16 cellular contexts compared by ENCODE assay signal in genomic region chrX:18075603-18076002, GRCh38.
A peak's percentile ranks its signal among the peaks of the same experiment; 100 is the strongest.
DNase-seq lines count a peak whose midpoint lies in the region; ATAC-seq lines count a peak whose summit lies in the region.
"Had no signal": no experiment of that assay in that cellular context is flagged by ENCODE, and none has a peak within 500 bp of the region (broad histone marks: within the 10 kb centered on the region; RNA-seq: fewer than 3 reads in every experiment).

No MANE protein-coding gene starts in this region.

- H3K27me3 Mint-ChIP-seq in stimulated activated naive CD8-positive, alpha-beta T cell treated with anti-CD3 and anti-CD28 coated beads, Interleukin-15, amount 100 ng/mL, for 72 hours = no peaks in the 10 kb centered on the region
- H3K27me3 Mint-ChIP-seq: activated naive CD8-positive, alpha-beta T cell; stimulated activated naive B cell treated with anti-CD40 and anti-IgM and Interleukin-4, amounts not matched to agents 10 μg/mL and 1 μg/mL and 100 μg/mL, for 72 hours had no signal

- no peak overlapping the region for H3K27ac Mint-ChIP-seq in stimulated activated naive CD8-positive, alpha-beta T cell treated with anti-CD3 and anti-CD28 coated beads, Interleukin-15, amount 100 ng/mL, for 72 hours
- H3K27ac Mint-ChIP-seq: activated naive CD8-positive, alpha-beta T cell; CD8-positive, alpha-beta memory T cell; immature natural killer cell; stimulated activated naive B cell treated with anti-CD40 and anti-IgM and Interleukin-4, amounts not matched to agents 10 μg/mL and 1 μg/mL and 100 μg/mL, for 72 hours had no signal

- no peak overlapping the region for H3K4me3 Mint-ChIP-seq in stimulated activated naive CD8-positive, alpha-beta T cell treated with anti-CD3 and anti-CD28 coated beads, Interleukin-15, amount 100 ng/mL, for 72 hours
- H3K4me3 Mint-ChIP-seq: activated naive CD8-positive, alpha-beta T cell; CD8-positive, alpha-beta memory T cell; immature natural killer cell; stimulated activated naive B cell treated with anti-CD40 and anti-IgM and Interleukin-4, amounts not matched to agents 10 μg/mL and 1 μg/mL and 100 μg/mL, for 72 hours had no signal

- ATAC-seq in stimulated activated naive CD8-positive, alpha-beta T cell treated with anti-CD3 and anti-CD28 coated beads, Interleukin-15, amount 100 ng/mL, for 72 hours = no peak
- ATAC-seq: heart left ventricle; SK-N-SH treated with all-trans-retinoic acid at 6 μM for 48 hours; stimulated activated naive B cell treated with anti-CD40 and anti-IgM and Interleukin-4, amounts not matched to agents 10 μg/mL and 1 μg/mL and 100 μg/mL, for 72 hours had no signal

- H3K4me1 Mint-ChIP-seq in stimulated activated naive CD8-positive, alpha-beta T cell treated with anti-CD3 and anti-CD28 coated beads, Interleukin-15, amount 100 ng/mL, for 72 hours = no peaks in the 10 kb centered on the region
- H3K4me1 Mint-ChIP-seq: CD8-positive, alpha-beta memory T cell; immature natural killer cell; stimulated activated naive B cell treated with anti-CD40 and anti-IgM and Interleukin-4, amounts not matched to agents 10 μg/mL and 1 μg/mL and 100 μg/mL, for 72 hours had no signal

- no peaks in the 10 kb centered on the region for H3K9me3 Mint-ChIP-seq in stimulated activated naive CD8-positive, alpha-beta T cell treated with anti-CD3 and anti-CD28 coated beads, Interleukin-15, amount 100 ng/mL, for 72 hours
- H3K9me3 Mint-ChIP-seq: immature natural killer cell had no signal

- peak; percentile 56 for DNase-seq in DMS79 treated with DMSO at 0.1 percent for 48 hours (lab: John Stamatoyannopoulos, UW)
- DNase-seq in NCI-H146 treated with DMSO at 0.1 percent for 48 hours (lab: John Stamatoyannopoulos, UW; ENCODE audit: unreplicated experiment) = peak; percentile 90
- DNase-seq in NCI-H345 treated with DMSO at 0.1 percent for 48 hours (lab: John Stamatoyannopoulos, UW; ENCODE audit: unreplicated experiment) = peak; percentile 85
- DNase-seq in iPS-NIHi7 (ENCODE audit: extremely low spot score) = peak; percentile 31
- no peak for DNase-seq in HPDE6-E6E7 (ENCODE audit: extremely low spot score)
- DNase-seq in DMS114 treated with DMSO at 0.1 percent for 48 hours (lab: John Stamatoyannopoulos, UW; ENCODE audit: unreplicated experiment) = no peak
- no peak for DNase-seq in stimulated activated naive CD8-positive, alpha-beta T cell treated with anti-CD3 and anti-CD28 coated beads, Interleukin-15, amount 100 ng/mL, for 72 hours
- DNase-seq in occipital lobe (lab: John Stamatoyannopoulos, UW) = no peak
- DNase-seq: activated CD4-positive, alpha-beta T cell treated with anti-CD3 and anti-CD28 coated beads for 1 hour; CD8-positive, alpha-beta memory T cell; heart left ventricle; immature natural killer cell; KG1; stimulated activated naive B cell treated with anti-CD40 and anti-IgM and Interleukin-4, amounts not matched to agents 10 μg/mL and 1 μg/mL and 100 μg/mL, for 72 hours had no signal

Comparison
In these comparisons a context has a peak if more than half of its experiments do, and no peak if none do; other contexts are left out.
1. DNase-seq: peak in DMS79 treated with DMSO at 0.1 percent for 48 hours (single experiment), NCI-H146 treated with DMSO at 0.1 percent for 48 hours (single experiment), NCI-H345 treated with DMSO at 0.1 percent for 48 hours (single experiment) and iPS-NIHi7 (single experiment); none in HPDE6-E6E7 (single experiment), DMS114 treated with DMSO at 0.1 percent for 48 hours (single experiment), stimulated activated naive CD8-positive, alpha-beta T cell treated with anti-CD3 and anti-CD28 coated beads, Interleukin-15, amount 100 ng/mL, for 72 hours (0 of 2) and occipital lobe (single experiment).